Comparison of ENCODE assay signal across 1 cellular context in genomic region chr10:79405995-79406515, GRCh38.
TF ChIP-seq lines count a peak whose summit lies in the region.

No MANE protein-coding gene starts in this region.

TF ChIP-seq in IMR-90, 13 proteins besides CTCF, POLR2A, EP300 and RAD21 (continued from another document):
- TF ChIP-seq MAZ (IDR thresholded peaks at IDR 0.05; ENCODE audit: borderline replicate concordance, low read depth, low read length), result no peak
- no peak for TF ChIP-seq NFE2L2 (IDR thresholded peaks at IDR 0.05; ENCODE audit: low read depth, low read length)
- no peak for TF ChIP-seq RFX5 (IDR thresholded peaks at IDR 0.05; ENCODE audit: low read depth, low read length)
- no peak for TF ChIP-seq CEBPB (IDR thresholded peaks at IDR 0.05; ENCODE audit: low read depth, low read length)
- TF ChIP-seq MAFK (IDR thresholded peaks at IDR 0.05; ENCODE audit: low read depth, low read length), result no peak
- TF ChIP-seq ELK1 (IDR thresholded peaks at IDR 0.05; ENCODE audit: borderline replicate concordance, low read depth, low read length), result no peak
- no peak for TF ChIP-seq RCOR1 (IDR thresholded peaks at IDR 0.05; ENCODE audit: insufficient replicate concordance, low read length)
- TF ChIP-seq USF2 (IDR thresholded peaks at IDR 0.05; ENCODE audit: low read depth, low read length), result no peak
